In the genomic region with DNA sequence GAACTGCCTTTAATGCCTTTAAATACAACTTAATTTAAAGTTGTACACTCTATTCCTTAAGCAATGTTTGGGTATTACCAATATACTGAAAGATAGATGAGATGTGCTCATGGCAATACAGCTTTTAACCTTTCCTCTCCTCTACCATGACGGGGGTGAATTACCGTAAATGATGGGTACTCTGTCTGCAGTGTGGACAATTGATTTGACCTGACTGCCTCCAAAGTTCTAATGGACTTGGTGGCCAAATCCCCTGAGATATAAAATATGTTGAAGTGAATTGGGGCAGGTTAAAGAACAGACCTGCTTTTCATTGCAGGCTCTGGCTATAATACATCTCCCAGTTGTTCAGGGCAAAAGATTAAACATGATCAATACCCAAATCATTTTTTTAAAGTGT, we compare ENCODE assay signal across 2 cellular contexts.
TF ChIP-seq lines count a peak whose summit lies in the region.

No MANE protein-coding gene starts in this region.

TF ChIP-seq in liver, 16 proteins besides CTCF, POLR2A, EP300 and RAD21 (continued from another document):
- TF ChIP-seq, protein P1, sequence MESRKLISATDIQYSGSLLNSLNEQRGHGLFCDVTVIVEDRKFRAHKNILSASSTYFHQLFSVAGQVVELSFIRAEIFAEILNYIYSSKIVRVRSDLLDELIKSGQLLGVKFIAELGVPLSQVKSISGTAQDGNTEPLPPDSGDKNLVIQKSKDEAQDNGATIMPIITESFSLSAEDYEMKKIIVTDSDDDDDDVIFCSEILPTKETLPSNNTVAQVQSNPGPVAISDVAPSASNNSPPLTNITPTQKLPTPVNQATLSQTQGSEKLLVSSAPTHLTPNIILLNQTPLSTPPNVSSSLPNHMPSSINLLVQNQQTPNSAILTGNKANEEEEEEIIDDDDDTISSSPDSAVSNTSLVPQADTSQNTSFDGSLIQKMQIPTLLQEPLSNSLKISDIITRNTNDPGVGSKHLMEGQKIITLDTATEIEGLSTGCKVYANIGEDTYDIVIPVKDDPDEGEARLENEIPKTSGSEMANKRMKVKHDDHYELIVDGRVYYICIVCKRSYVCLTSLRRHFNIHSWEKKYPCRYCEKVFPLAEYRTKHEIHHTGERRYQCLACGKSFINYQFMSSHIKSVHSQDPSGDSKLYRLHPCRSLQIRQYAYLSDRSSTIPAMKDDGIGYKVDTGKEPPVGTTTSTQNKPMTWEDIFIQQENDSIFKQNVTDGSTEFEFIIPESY (IDR thresholded peaks at IDR 0.05) = no peak
- TF ChIP-seq GABPA (IDR thresholded peaks at IDR 0.05 in 1 of 2, conservative IDR thresholded peaks at IDR 0.05 in 1 of 2) = no peak
- TF ChIP-seq TAF1 (conservative IDR thresholded peaks at IDR 0.05) = no peak
- no peak for TF ChIP-seq FOXA2 (IDR thresholded peaks at IDR 0.05)
- TF ChIP-seq, protein P2, sequence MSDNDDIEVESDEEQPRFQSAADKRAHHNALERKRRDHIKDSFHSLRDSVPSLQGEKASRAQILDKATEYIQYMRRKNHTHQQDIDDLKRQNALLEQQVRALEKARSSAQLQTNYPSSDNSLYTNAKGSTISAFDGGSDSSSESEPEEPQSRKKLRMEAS (IDR thresholded peaks at IDR 0.05) = no peak
- peak in 1 of 2 donors; percentile 60 for TF ChIP-seq HNF4A (conservative IDR thresholded peaks at IDR 0.05)
- no peak for TF ChIP-seq EGR1 (IDR thresholded peaks at IDR 0.05; ENCODE audit: low read depth in 2 of 2)
- peak; percentile 16 for TF ChIP-seq HNF4G (IDR thresholded peaks at IDR 0.05)
- TF ChIP-seq FOXA1 (IDR thresholded peaks at IDR 0.05) = no peak
- peak; percentile 63 for TF ChIP-seq SP1 (IDR thresholded peaks at IDR 0.05)
- TF ChIP-seq RXRA (IDR thresholded peaks at IDR 0.05) = peak in 1 of 2 donors; percentile 47

TF ChIP-seq in HepG2, 621 proteins besides CTCF, POLR2A, EP300 and RAD21 (continued from another document):
- TF ChIP-seq BCL3 (CRISPR knock-in tag; IDR thresholded peaks at IDR 0.05) = no peak
- TF ChIP-seq AFF4 (CRISPR knock-in tag; IDR thresholded peaks at IDR 0.05) = no peak
- no peak for TF ChIP-seq TBP (CRISPR knock-in tag; IDR thresholded peaks at IDR 0.05)
- no peak for TF ChIP-seq ELF3 (CRISPR knock-in tag; IDR thresholded peaks at IDR 0.05)
- TF ChIP-seq BHLHE40 (IDR thresholded peaks at IDR 0.05; ENCODE audit: low read length) = no peak
- no peak for TF ChIP-seq TGIF2 (CRISPR knock-in tag; IDR thresholded peaks at IDR 0.05)
- TF ChIP-seq ZNF605 (CRISPR knock-in tag; IDR thresholded peaks at IDR 0.05) = no peak
- TF ChIP-seq IRX3 (CRISPR knock-in tag; IDR thresholded peaks at IDR 0.05; ENCODE audit: borderline replicate concordance, low read depth) = no peak
- no peak for TF ChIP-seq ARNT (IDR thresholded peaks at IDR 0.05)
- TF ChIP-seq TSC22D2 (CRISPR knock-in tag; IDR thresholded peaks at IDR 0.05; ENCODE audit: borderline replicate concordance) = no peak
- no peak for TF ChIP-seq ZBTB2 (CRISPR knock-in tag; IDR thresholded peaks at IDR 0.05; ENCODE audit: low read depth)
